In the genomic region with DNA sequence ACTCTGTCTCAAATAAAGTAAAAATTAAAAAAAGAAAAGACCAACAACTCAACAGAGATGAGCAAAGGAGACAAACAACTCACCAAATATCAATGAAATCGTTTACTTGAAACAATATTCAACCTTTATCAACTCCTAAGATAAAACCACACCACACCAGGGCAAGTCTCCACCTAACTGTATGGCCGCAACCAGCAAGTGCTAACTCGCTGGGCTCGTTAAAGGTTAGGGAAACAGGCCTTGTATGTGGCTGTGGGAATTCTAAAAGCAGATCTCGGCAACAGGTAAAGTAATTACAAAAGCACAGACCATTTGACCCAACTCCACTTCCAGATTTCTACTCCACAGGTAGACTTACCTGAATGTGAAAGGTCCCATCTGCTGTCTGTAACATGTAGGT, we compare ENCODE assay signal across 20 cellular contexts.
"Had no signal": no experiment of that assay in that cellular context is flagged by ENCODE, and none has a peak within 500 bp of the region (broad histone marks: within the 10 kb centered on the region; RNA-seq: fewer than 3 reads in every experiment).

No MANE protein-coding gene starts in this region.

- H3K4me1 ChIP-seq: prostate gland had no signal

- H3K9me3 ChIP-seq: prostate gland, tibial artery had no signal

- H3K27me3 Mint-ChIP-seq: activated naive CD4-positive, alpha-beta T cell treated with anti-CD3 and anti-CD28 coated beads, Interleukin-2, amount 50 U/mL, for 24 hours; effector memory CD8-positive, alpha-beta T cell had no signal

- FAIRE-seq: islet of Langerhans, urothelium cell line had no signal

- H3K4me3 Mint-ChIP-seq: effector memory CD8-positive, alpha-beta T cell; stimulated activated memory B cell treated with anti-CD40 and anti-IgM and Interleukin-4, amounts not matched to agents 10 μg/mL and 1 μg/mL and 100 μg/mL, for 72 hours had no signal

- DNase-seq: activated CD4-positive, alpha-beta T cell treated with anti-CD3 and anti-CD28 coated beads, Interleukin-2, amount 50 U/mL, for 1 hour; activated CD8-positive, alpha-beta memory T cell treated with anti-CD3 and anti-CD28 coated beads, Interleukin-2, amount 50 U/mL, for 4 hours; activated gamma-delta T cell; activated T-cell treated with anti-CD3 and anti-CD28 coated beads, Interleukin-2, amount 50 U/mL, for 72 hours; effector memory CD8-positive, alpha-beta T cell; foreskin melanocyte; glutamatergic neuron; hippocampal formation; midbrain; right cardiac atrium; stimulated activated CD4-positive, alpha-beta T cell treated with anti-CD3 and anti-CD28 coated beads, Interleukin-4, amount 100 ng/mL, for 24 hours; T-helper 1 cell; T1000; tibial artery had no signal

- H3K27ac ChIP-seq: prostate gland had no signal

- H3K27ac Mint-ChIP-seq: stimulated activated memory B cell treated with anti-CD40 and anti-IgM and Interleukin-4, amounts not matched to agents 10 μg/mL and 1 μg/mL and 100 μg/mL, for 72 hours had no signal

- H3K36me3 ChIP-seq: cardiac muscle cell, prostate gland, tibial artery had no signal

- H3K36me3 Mint-ChIP-seq: stimulated activated memory B cell treated with anti-CD40 and anti-IgM and Interleukin-4, amounts not matched to agents 10 μg/mL and 1 μg/mL and 100 μg/mL, for 72 hours had no signal

- H3K4me3 ChIP-seq: cardiac muscle cell, prostate gland, tibial artery had no signal

- H3K27me3 ChIP-seq: cardiac muscle cell, tibial artery had no signal

- H3K4me1 Mint-ChIP-seq: stimulated activated memory B cell treated with anti-CD40 and anti-IgM and Interleukin-4, amounts not matched to agents 10 μg/mL and 1 μg/mL and 100 μg/mL, for 72 hours had no signal

- H3K9me3 Mint-ChIP-seq: activated naive CD4-positive, alpha-beta T cell treated with anti-CD3 and anti-CD28 coated beads, Interleukin-2, amount 50 U/mL, for 24 hours; activated T-cell treated with anti-CD3 and anti-CD28 coated beads, Interleukin-2, amount 50 U/mL, for 72 hours; effector memory CD8-positive, alpha-beta T cell; stimulated activated memory B cell treated with anti-CD40 and anti-IgM and Interleukin-4, amounts not matched to agents 10 μg/mL and 1 μg/mL and 100 μg/mL, for 72 hours had no signal

- ATAC-seq: activated T-cell treated with anti-CD3 and anti-CD28 coated beads, Interleukin-2, amount 50 U/mL, for 72 hours; effector memory CD8-positive, alpha-beta T cell; right cardiac atrium; stimulated activated memory B cell treated with anti-CD40 and anti-IgM and Interleukin-4, amounts not matched to agents 10 μg/mL and 1 μg/mL and 100 μg/mL, for 72 hours had no signal
